ENCODE assay signal across 16 cellular contexts in the genomic region with DNA sequence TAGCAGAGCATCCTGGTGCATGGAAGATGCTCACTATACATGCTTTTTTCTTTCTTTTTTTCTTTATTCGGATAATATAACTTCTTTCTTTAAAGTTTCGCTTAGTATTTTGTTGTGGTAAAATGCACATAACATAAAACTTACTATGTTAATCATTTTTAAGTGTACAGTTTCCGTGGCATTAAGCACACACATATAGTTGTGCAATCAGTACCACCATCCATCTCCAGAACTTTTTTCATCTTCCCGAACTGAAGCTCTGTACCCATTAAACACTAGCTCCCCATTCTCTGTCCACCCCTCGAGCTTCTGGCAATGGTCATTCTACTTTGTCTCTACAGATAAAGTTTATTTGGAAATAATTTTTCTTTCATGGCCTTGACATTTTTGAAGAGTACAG. TPM values are rescaled to one million over a fixed set of nuclear protein-coding genes. Genes with fewer than 3 reads are reported as not detected.
DNase-seq lines count a peak whose midpoint lies in the region; ATAC-seq and TF ChIP-seq lines count a peak whose summit lies in the region.
"Had no signal": no experiment of that assay in that cellular context is flagged by ENCODE, and none has a peak within 500 bp of the region (broad histone marks: within the 10 kb centered on the region; RNA-seq: fewer than 3 reads in every experiment).

No MANE protein-coding gene starts in this region.

- peaks cover 5% of the 10 kb centered on the region for H3K79me1 ChIP-seq in neuronal stem cell (ENCODE audit: low read depth, low read length)

- no peak overlapping the region for H3K4me3 Mint-ChIP-seq in activated T-cell treated with anti-CD3 and anti-CD28 coated beads, Interleukin-2, amount 50 U/mL, for 24 hours

- ATAC-seq in HG03175 (IDR thresholded peaks at IDR 0.05; ENCODE audit: unreplicated experiment): no peak

- DNase-seq in activated T-cell treated with anti-CD3 and anti-CD28 coated beads, Interleukin-2, amount 50 U/mL, for 24 hours: no peak
- DNase-seq in activated T-cell treated with anti-CD3 and anti-CD28 coated beads, Interleukin-2, amount 50 U/mL, for 1 hour: no peak
- DNase-seq in OCI-LY7 (ENCODE audit: low spot score): no peak
- DNase-seq in amniotic epithelial cell (ENCODE audit: low read depth): peak; percentile 29
- DNase-seq in neuronal stem cell (ENCODE audit: low spot score): no peak
- DNase-seq in testis: no peak
- DNase-seq in DMS 273 (lab: John Stamatoyannopoulos, UW; ENCODE audit: unreplicated experiment): no peak
- DNase-seq: cerebellar nuclear complex; left colon; NCI-H526; stimulated activated naive CD4-positive, alpha-beta T cell; upper lobe of left lung; WERI-Rb-1 had no signal

- H3K27ac Mint-ChIP-seq in activated T-cell treated with anti-CD3 and anti-CD28 coated beads, Interleukin-2, amount 50 U/mL, for 24 hours: peak overlapping the region; percentile 99

- H2BK15ac ChIP-seq in neuronal stem cell (ENCODE audit: low read length): no peak overlapping the region

- no peak overlapping the region for H2BK12ac ChIP-seq in neuronal stem cell (ENCODE audit: low read length)

- H2BK120ac ChIP-seq in neuronal stem cell (ENCODE audit: low read depth, low read length): no peak overlapping the region

- H3K36me3 ChIP-seq in OCI-LY7 (ENCODE audit: insufficient read depth, low read length) (peaks cover 26% of the 10 kb centered on the region), neuronal stem cell (replicated peaks in 1 of 2; ENCODE audit: control insufficient read depth in 2 of 2, insufficient read depth in 2 of 2, low read length in 2 of 2) (peaks cover 14 to 28% of the 10 kb centered on the region in 2 donors), testis (ENCODE audit: low read depth, missing control alignments) (no peaks in the 10 kb centered on the region)

- H2AFZ ChIP-seq in OCI-LY7 (ENCODE audit: low read length): peak overlapping the region; percentile 92; the same call in 1 of the 2 replicates
- H2AFZ ChIP-seq in neuronal stem cell (ENCODE audit: low read length): peak overlapping the region; percentile 94

- no peaks in the 10 kb centered on the region for H3K9me2 ChIP-seq in OCI-LY7 (ENCODE audit: insufficient read depth, low read length)

- WGBS in neuronal stem cell (ENCODE audit: extremely low coverage in 2 of 2, insufficient read length in 2 of 2, insufficient replicate concordance in 1 of 2), 2 donors: no CpG with 5 or more reads among the region's 5 CpGs
- 47 to 50% methylated on average over 5 of the region's 5 CpGs for WGBS in testis, 2 donors

- H3K27me3 ChIP-seq in neuronal stem cell (ENCODE audit: control insufficient read depth in 3 of 3, insufficient read depth in 3 of 3, low read depth in 1 of 3, low read length in 3 of 3) (peaks cover 0 to 8% (median 0%) of the 10 kb centered on the region in 3 experiments), testis (no peaks in the 10 kb centered on the region)
- H3K27me3 ChIP-seq: upper lobe of left lung had no signal

- TF ChIP-seq CTCF in OCI-LY7 (conservative IDR thresholded peaks at IDR 0.05; ENCODE audit: low read length) (no peak), testis (IDR thresholded peaks at IDR 0.05) (no peak)

- H3K4me3 ChIP-seq in OCI-LY7 (ENCODE audit: low read depth, low read length, poor library complexity, severe bottlenecking) (no peak overlapping the region), neuronal stem cell (ENCODE audit: low read length in 2 of 2) (no peak overlapping the region), testis (no peak overlapping the region)

- no peak overlapping the region for H4K8ac ChIP-seq in neuronal stem cell (ENCODE audit: low read depth, low read length)

- H3K23ac ChIP-seq in neuronal stem cell (ENCODE audit: low read depth, low read length, poor library complexity): no peak overlapping the region

- no peak overlapping the region for H3K14ac ChIP-seq in neuronal stem cell (ENCODE audit: low read length)

- peaks cover 11% of the 10 kb centered on the region for H3K4me1 ChIP-seq in OCI-LY7 (ENCODE audit: insufficient read depth, low read length, poor library complexity, severe bottlenecking)
- peaks cover 0 to 1% of the 10 kb centered on the region in 2 donors for H3K4me1 ChIP-seq in neuronal stem cell (ENCODE audit: control insufficient read depth in 2 of 2, insufficient read depth in 1 of 2, low read depth in 1 of 2, low read length in 2 of 2)
- H3K4me1 ChIP-seq in testis: peaks cover 16% of the 10 kb centered on the region
- H3K4me1 ChIP-seq: prostate gland had no signal

- H3K9me3 ChIP-seq in OCI-LY7 (ENCODE audit: low read length) (no peaks in the 10 kb centered on the region), neuronal stem cell (replicated peaks in 1 of 2; ENCODE audit: control insufficient read depth in 2 of 2, insufficient read depth in 1 of 2, low read depth in 1 of 2, low read length in 2 of 2) (peaks cover 0 to 3% of the 10 kb centered on the region in 2 donors), testis (no peaks in the 10 kb centered on the region)
- H3K9me3 ChIP-seq: prostate gland, upper lobe of left lung had no signal

- H3K4ac ChIP-seq in neuronal stem cell (ENCODE audit: low read length): no peak overlapping the region

- POLR2A ChIA-PET in OCI-LY7 (lab: Charles Lee): interaction anchor here (0.9 to 3.2 kb wide), 3 partner anchors 10 to 433 kb away, joined by 3 to 17 read pairs (median 4); a partner anchor contains a TSS

- BruUV-seq in OCI-LY7 (replicated peaks; lab: Mats Ljungman, UMichigan): no TSS peak

- H3K27ac ChIP-seq in OCI-LY7 (ENCODE audit: low read depth, low read length, poor library complexity, severe bottlenecking): no peak overlapping the region
- no peak overlapping the region for H3K27ac ChIP-seq in neuronal stem cell (replicated peaks; ENCODE audit: low read length)
- H3K27ac ChIP-seq in testis: peak overlapping the region in 1 of 2 donors; percentile 91
- H3K27ac ChIP-seq: WERI-Rb-1 had no signal

- no peak overlapping the region for H3K9ac ChIP-seq in neuronal stem cell (ENCODE audit: low read depth, low read length, poor library complexity)

- no peaks in the 10 kb centered on the region for H3K27me3 Mint-ChIP-seq in activated T-cell treated with anti-CD3 and anti-CD28 coated beads, Interleukin-2, amount 50 U/mL, for 24 hours

- H2AK5ac ChIP-seq in neuronal stem cell (ENCODE audit: low read depth, low read length): no peak overlapping the region

- no peak overlapping the region for H2BK5ac ChIP-seq in neuronal stem cell (ENCODE audit: low read length)

- H3K4me2 ChIP-seq in OCI-LY7 (ENCODE audit: low read length): peak overlapping the region; percentile 67; the same call in 1 of the 2 replicates
- no peak overlapping the region for H3K4me2 ChIP-seq in neuronal stem cell (ENCODE audit: insufficient read depth, low read length, poor library complexity, severe bottlenecking)

- H3K4me1 Mint-ChIP-seq in activated T-cell treated with anti-CD3 and anti-CD28 coated beads, Interleukin-2, amount 50 U/mL, for 24 hours (ENCODE audit: low read depth): peaks cover 36% of the 10 kb centered on the region

- no peak for TF ChIP-seq POLR2A in testis (IDR thresholded peaks at IDR 0.05)

- peaks cover 35% of the 10 kb centered on the region for H3K36me3 Mint-ChIP-seq in activated T-cell treated with anti-CD3 and anti-CD28 coated beads, Interleukin-2, amount 50 U/mL, for 24 hours (ENCODE audit: low read depth)

- H3K79me2 ChIP-seq in OCI-LY7 (ENCODE audit: insufficient read depth, low read depth, low read length): peaks cover 32% of the 10 kb centered on the region

- H3K18ac ChIP-seq in neuronal stem cell (ENCODE audit: low read length): no peak overlapping the region

- no peak overlapping the region for H4K91ac ChIP-seq in neuronal stem cell (ENCODE audit: low read depth, low read length, poor library complexity)

- no peaks in the 10 kb centered on the region for H3K9me3 Mint-ChIP-seq in activated T-cell treated with anti-CD3 and anti-CD28 coated beads, Interleukin-2, amount 50 U/mL, for 24 hours

- no peaks in the 10 kb centered on the region for H4K20me1 ChIP-seq in OCI-LY7 (ENCODE audit: insufficient read depth, low read length)

- CTCF ChIA-PET in OCI-LY7 (lab: Charles Lee; ENCODE audit: unreplicated experiment): no interaction called here

- intact Hi-C loops in OCI-LY7 (cut with micrococcal nuclease; ENCODE audit: unreplicated experiment): no loop called here
- intact Hi-C loops in testis (cut with DNase I; ENCODE audit: low total_unique reads): no loop called here

RNA-seq across cellular contexts. Expression of a gene that starts 1.0 kb away (rescaled TPM):
- total RNA-seq in OCI-LY7 (2014; rRNA removed; shearing (Covaris generic)): 20.4 and 21.0 TPM in 2 replicates
- 29.5 and 32.1 TPM in 2 replicates for total RNA-seq in OCI-LY7 (2022)
- polyA plus RNA-seq in neuronal stem cell (2013, experiment 1 of 2): 23.4 TPM
- polyA plus RNA-seq in neuronal stem cell (2013, experiment 2 of 2): 24.0 TPM
- 10 to 100 TPM; 33.3 to 39.8 TPM for total RNA-seq in testis
- 36.0 TPM for polyA plus RNA-seq in testis (ENCODE audit: insufficient read depth, low read depth, low replicate concordance)

RNA-seq across cellular contexts. Expression of a gene that starts 9.4 kb away (rescaled TPM):
- not detected in 2 replicates for total RNA-seq in OCI-LY7 (2014; rRNA removed; shearing (Covaris generic))
- total RNA-seq in OCI-LY7 (2022): not detected in 2 replicates
- not detected for polyA plus RNA-seq in neuronal stem cell (2013, experiment 1 of 2)
- not detected for polyA plus RNA-seq in neuronal stem cell (2013, experiment 2 of 2)
- total RNA-seq in testis: 1 to 10 TPM; 1.1 to 1.6 TPM
- polyA plus RNA-seq in testis (ENCODE audit: insufficient read depth, low read depth, low replicate concordance): 2.9 TPM
- total RNA-seq: A673, upper lobe of left lung had no signal

RNA-seq across cellular contexts. Expression of a gene that starts 13.2 kb away (rescaled TPM):
- 0.06 TPM in 1 of 2 replicates, not detected in the other for total RNA-seq in OCI-LY7 (2014; rRNA removed; shearing (Covaris generic))
- total RNA-seq in OCI-LY7 (2022): 0.53 and 1.1 TPM in 2 replicates
- 0.77 TPM for polyA plus RNA-seq in neuronal stem cell (2013, experiment 1 of 2)
- 0.57 TPM for polyA plus RNA-seq in neuronal stem cell (2013, experiment 2 of 2)
- total RNA-seq in testis: under 1 TPM; 0.43 to 0.79 TPM
- polyA plus RNA-seq in testis (ENCODE audit: insufficient read depth, low read depth, low replicate concordance): 1.8 TPM

RNA-seq across cellular contexts. Expression of a gene that starts 27.5 kb away (rescaled TPM):
- 0.73 TPM in 1 of 2 replicates, not detected in the other for total RNA-seq in OCI-LY7 (2014; rRNA removed; shearing (Covaris generic))
- 0.23 TPM in 1 of 2 replicates, not detected in the other for total RNA-seq in OCI-LY7 (2022)
- polyA plus RNA-seq in neuronal stem cell (2013, experiment 1 of 2): 5.4 TPM
- 6.0 TPM for polyA plus RNA-seq in neuronal stem cell (2013, experiment 2 of 2)
- total RNA-seq in testis: 10 to 100 TPM; 21.0 to 26.1 TPM
- polyA plus RNA-seq in testis (ENCODE audit: insufficient read depth, low read depth, low replicate concordance): 12.0 TPM

RNA-seq across cellular contexts. Expression of a gene that starts 44.2 kb away (rescaled TPM):
- 23.4 and 28.6 TPM in 2 replicates for total RNA-seq in OCI-LY7 (2014; rRNA removed; shearing (Covaris generic))
- total RNA-seq in OCI-LY7 (2022): 20.9 and 21.6 TPM in 2 replicates
- polyA plus RNA-seq in neuronal stem cell (2013, experiment 1 of 2): 10.5 TPM
- 10.9 TPM for polyA plus RNA-seq in neuronal stem cell (2013, experiment 2 of 2)
- 10 to 100 TPM; 34.9 to 37.1 TPM for total RNA-seq in testis
- 65.7 TPM for polyA plus RNA-seq in testis (ENCODE audit: insufficient read depth, low read depth, low replicate concordance)
